8 cellular contexts compared by ENCODE assay signal in genomic region chr1:211577277-211577825, GRCh38. TPM values are rescaled to one million over a fixed set of nuclear protein-coding genes. Genes with fewer than 3 reads are reported as not detected.
DNase-seq lines count a peak whose midpoint lies in the region; ATAC-seq and TF ChIP-seq lines count a peak whose summit lies in the region.

No MANE protein-coding gene starts in this region.

- no peak overlapping the region for H3K27ac ChIP-seq in GM23338 (ENCODE audit: low read depth)
- no peak overlapping the region for H3K27ac ChIP-seq in SJSA1

- peaks cover 42% of the 10 kb centered on the region for H3K36me3 Mint-ChIP-seq in GM23338 (ENCODE audit: low read depth)
- no peaks in the 10 kb centered on the region for H3K36me3 Mint-ChIP-seq in activated naive CD4-positive, alpha-beta T cell treated with anti-CD3 and anti-CD28 coated beads, Interleukin-2, amount 50 U/mL, for 72 hours

- 0 out of 2 replicates have a peak, but pooled peaks cover 11% of the 10 kb centered on the region for H4K20me1 ChIP-seq in GM23338 (replicated peaks; ENCODE audit: insufficient read depth)

- H3K4me2 ChIP-seq in GM23338, result peak overlapping the region; percentile 88

- H3K9me3 ChIP-seq in SJSA1 (replicated peaks), result no peaks in the 10 kb centered on the region

- DNase-seq in GM23338 (ENCODE audit: low spot score), result no peak
- DNase-seq in SJSA1 (ENCODE audit: low read depth in 1 of 2, low spot score in 2 of 2), result no peak
- DNase-seq in fibroblast of gingiva (ENCODE audit: low read depth), result peak; percentile 5
- DNase-seq in retinal pigment epithelial cell (ENCODE audit: low read depth), result no peak
- DNase-seq in DMS79 (lab: John Stamatoyannopoulos, UW), result no peak
- DNase-seq in NCI-H446 treated with DMSO at 0.1 percent for 48 hours (lab: John Stamatoyannopoulos, UW), result no peak
- DNase-seq in activated naive CD4-positive, alpha-beta T cell treated with anti-CD3 and anti-CD28 coated beads, Interleukin-2, amount 50 U/mL, for 72 hours (ENCODE audit: low spot score in 2 of 2), result no peak

- ATAC-seq in GM23338 (no peak), GM18909 (IDR thresholded peaks at IDR 0.05; ENCODE audit: poor library complexity, unreplicated experiment) (no peak)
- ATAC-seq in activated naive CD4-positive, alpha-beta T cell treated with anti-CD3 and anti-CD28 coated beads, Interleukin-2, amount 50 U/mL, for 72 hours, result no peak

- H3K4me3 ChIP-seq in GM23338 (peak overlapping the region; percentile 80), SJSA1 (peak overlapping the region; percentile 94), retinal pigment epithelial cell (ENCODE audit: low read length) (peak overlapping the region; percentile 91)

- no peaks in the 10 kb centered on the region for H3F3A ChIP-seq in GM23338 (replicated peaks; ENCODE audit: low read depth)

- H2AFZ ChIP-seq in GM23338, result peak overlapping the region; percentile 78

- peaks cover 48% of the 10 kb centered on the region for H3K4me1 ChIP-seq in GM23338 (ENCODE audit: insufficient read depth)
- H3K4me1 ChIP-seq in SJSA1 (replicated peaks), result peaks cover 22% of the 10 kb centered on the region

- H3K27me3 ChIP-seq in GM23338 (ENCODE audit: insufficient read depth) (no peaks in the 10 kb centered on the region), SJSA1 (replicated peaks) (no peaks in the 10 kb centered on the region)

- TF ChIP-seq CTCF in GM23338 (conservative IDR thresholded peaks at IDR 0.05; ENCODE audit: low read depth in 2 of 2), result no peak
- no peak for TF ChIP-seq CTCF in retinal pigment epithelial cell (conservative IDR thresholded peaks at IDR 0.05; ENCODE audit: low read depth, low read length)

- H3K79me2 ChIP-seq in GM23338 (replicated peaks; ENCODE audit: insufficient read depth), result peaks cover 52% of the 10 kb centered on the region

- peaks cover 10% of the 10 kb centered on the region for H3K27me3 Mint-ChIP-seq in GM23338 (ENCODE audit: insufficient read depth, low read depth, poor library complexity)

- no peaks in the 10 kb centered on the region for H3K9me3 Mint-ChIP-seq in GM23338
- no peaks in the 10 kb centered on the region for H3K9me3 Mint-ChIP-seq in activated naive CD4-positive, alpha-beta T cell treated with anti-CD3 and anti-CD28 coated beads, Interleukin-2, amount 50 U/mL, for 72 hours

- peaks cover 5% of the 10 kb centered on the region; the same call in 1 of the 2 replicates for H3K36me3 ChIP-seq in GM23338 (ENCODE audit: insufficient read depth)
- peaks cover 43% of the 10 kb centered on the region for H3K36me3 ChIP-seq in SJSA1

- peaks cover 41% of the 10 kb centered on the region for H3K4me1 Mint-ChIP-seq in GM23338

- H3K9me2 ChIP-seq in GM23338 (ENCODE audit: insufficient read depth), result no peaks in the 10 kb centered on the region

- H3K27ac Mint-ChIP-seq in GM23338, result peak overlapping the region; percentile 70
- H3K27ac Mint-ChIP-seq in activated naive CD4-positive, alpha-beta T cell treated with anti-CD3 and anti-CD28 coated beads, Interleukin-2, amount 50 U/mL, for 72 hours, result peak overlapping the region in 1 of 2 donors; percentile 72

- peak overlapping the region; percentile 97 for H3K4me3 Mint-ChIP-seq in GM23338

TF ChIP-seq in GM23338, 12 proteins besides CTCF, POLR2A, EP300 and RAD21 (continues in another document):
- TF ChIP-seq STAT1 (IDR thresholded peaks at IDR 0.05; ENCODE audit: unreplicated experiment), result no peak
- no peak for TF ChIP-seq JUNB (IDR thresholded peaks at IDR 0.05; ENCODE audit: unreplicated experiment)
- TF ChIP-seq ZNF331 (CRISPR knock-in tag; IDR thresholded peaks at IDR 0.05; ENCODE audit: low read depth), result no peak
- TF ChIP-seq ZNF462 (CRISPR knock-in tag; IDR thresholded peaks at IDR 0.05), result no peak
- TF ChIP-seq POLR2AphosphoS5 (IDR thresholded peaks at IDR 0.05; ENCODE audit: low read depth), result no peak
- TF ChIP-seq CREB1 (CRISPR knock-in tag; IDR thresholded peaks at IDR 0.05; ENCODE audit: low read depth), result no peak
- TF ChIP-seq, protein P1, sequence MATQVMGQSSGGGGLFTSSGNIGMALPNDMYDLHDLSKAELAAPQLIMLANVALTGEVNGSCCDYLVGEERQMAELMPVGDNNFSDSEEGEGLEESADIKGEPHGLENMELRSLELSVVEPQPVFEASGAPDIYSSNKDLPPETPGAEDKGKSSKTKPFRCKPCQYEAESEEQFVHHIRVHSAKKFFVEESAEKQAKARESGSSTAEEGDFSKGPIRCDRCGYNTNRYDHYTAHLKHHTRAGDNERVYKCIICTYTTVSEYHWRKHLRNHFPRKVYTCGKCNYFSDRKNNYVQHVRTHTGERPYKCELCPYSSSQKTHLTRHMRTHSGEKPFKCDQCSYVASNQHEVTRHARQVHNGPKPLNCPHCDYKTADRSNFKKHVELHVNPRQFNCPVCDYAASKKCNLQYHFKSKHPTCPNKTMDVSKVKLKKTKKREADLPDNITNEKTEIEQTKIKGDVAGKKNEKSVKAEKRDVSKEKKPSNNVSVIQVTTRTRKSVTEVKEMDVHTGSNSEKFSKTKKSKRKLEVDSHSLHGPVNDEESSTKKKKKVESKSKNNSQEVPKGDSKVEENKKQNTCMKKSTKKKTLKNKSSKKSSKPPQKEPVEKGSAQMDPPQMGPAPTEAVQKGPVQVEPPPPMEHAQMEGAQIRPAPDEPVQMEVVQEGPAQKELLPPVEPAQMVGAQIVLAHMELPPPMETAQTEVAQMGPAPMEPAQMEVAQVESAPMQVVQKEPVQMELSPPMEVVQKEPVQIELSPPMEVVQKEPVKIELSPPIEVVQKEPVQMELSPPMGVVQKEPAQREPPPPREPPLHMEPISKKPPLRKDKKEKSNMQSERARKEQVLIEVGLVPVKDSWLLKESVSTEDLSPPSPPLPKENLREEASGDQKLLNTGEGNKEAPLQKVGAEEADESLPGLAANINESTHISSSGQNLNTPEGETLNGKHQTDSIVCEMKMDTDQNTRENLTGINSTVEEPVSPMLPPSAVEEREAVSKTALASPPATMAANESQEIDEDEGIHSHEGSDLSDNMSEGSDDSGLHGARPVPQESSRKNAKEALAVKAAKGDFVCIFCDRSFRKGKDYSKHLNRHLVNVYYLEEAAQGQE (IDR thresholded peaks at IDR 0.05; ENCODE audit: unreplicated experiment), result no peak
- TF ChIP-seq EZH2phosphoT487 (IDR thresholded peaks at IDR 0.05; ENCODE audit: unreplicated experiment), result no peak

RNA-seq across cellular contexts. Expression of gene SLC30A1, which starts 1.6 kb away (rescaled TPM):
- 17.0 and 17.7 TPM in 2 replicates for total RNA-seq in GM23338 (2014; rRNA removed; shearing (Covaris generic))
- polyA plus RNA-seq in GM23338 (2016; fragmentation: Nextera tagmentation; extraction: Ambion mirVana), result 3.3 and 3.8 TPM in 2 replicates
- 11.3 and 14.5 TPM in 2 replicates for total RNA-seq in SJSA1 (2014; rRNA removed; shearing (Covaris generic))
- 1 to 10 TPM; 1.3 to 2.4 TPM for total RNA-seq in activated naive CD4-positive, alpha-beta T cell treated with anti-CD3 and anti-CD28 coated beads, Interleukin-2, amount 50 U/mL, for 72 hours
